10 cellular contexts compared by ENCODE assay signal in the genomic region with DNA sequence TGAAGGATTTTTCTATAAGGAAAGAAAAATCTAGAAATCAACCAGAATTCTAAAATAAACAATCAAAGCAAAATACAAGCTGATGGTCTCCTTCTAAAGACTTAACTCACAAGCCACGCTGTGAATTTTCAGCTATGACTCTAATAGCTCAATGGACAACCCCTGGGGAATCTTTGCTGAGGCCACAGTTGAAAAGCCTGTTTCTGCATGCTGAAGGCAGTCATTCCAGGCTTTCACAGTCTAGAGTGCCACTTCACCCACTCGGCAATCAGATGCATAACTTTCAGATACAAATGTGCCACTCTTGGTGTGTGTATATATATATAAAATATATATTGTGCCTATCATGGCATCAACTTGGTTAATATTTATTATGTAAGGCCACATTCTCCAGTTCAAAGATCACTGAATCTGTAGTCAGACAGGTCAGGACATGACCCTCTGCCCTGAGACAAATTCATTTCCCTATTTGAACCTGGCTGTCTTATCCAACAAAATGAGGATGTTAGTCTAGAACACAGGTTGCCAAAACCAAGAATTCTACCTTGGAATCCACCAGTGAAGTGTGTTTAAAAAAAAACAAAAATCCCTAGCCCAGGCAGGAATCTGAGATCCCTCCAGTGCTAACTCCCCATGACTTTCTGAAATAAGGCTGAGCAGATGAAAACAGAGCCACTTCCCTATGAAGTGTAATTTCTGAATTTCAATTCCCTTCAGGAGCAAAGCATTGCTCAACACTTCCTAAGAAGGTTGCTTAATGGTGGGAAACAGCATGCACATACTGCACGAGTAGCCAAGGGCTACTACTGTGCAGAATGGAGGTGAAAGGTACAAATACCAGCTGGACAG. TPM values are rescaled to one million over a fixed set of nuclear protein-coding genes. Genes with fewer than 3 reads are reported as not detected.
DNase-seq lines count a peak whose midpoint lies in the region; ATAC-seq and TF ChIP-seq lines count a peak whose summit lies in the region.
"Had no signal": no experiment of that assay in that cellular context is flagged by ENCODE, and none has a peak within 500 bp of the region (broad histone marks: within the 10 kb centered on the region; RNA-seq: fewer than 3 reads in every experiment).

No MANE protein-coding gene starts in this region.

- H2BK120ac ChIP-seq in IMR-90 (ENCODE audit: low read depth, low read length), result no peak overlapping the region

- peaks cover 6% of the 10 kb centered on the region; the same call in 1 of the 2 replicates for H3K4me1 ChIP-seq in IMR-90 (ENCODE audit: control insufficient read depth, insufficient read depth, low read length)
- peaks cover 0 to 3% of the 10 kb centered on the region in 2 donors for H3K4me1 ChIP-seq in esophagus (ENCODE audit: control insufficient read depth in 2 of 2, insufficient read depth in 2 of 2, low read length in 1 of 2)

- H4K91ac ChIP-seq in IMR-90 (ENCODE audit: insufficient read depth, low read depth, low read length), result no peak overlapping the region

- no peak for TF ChIP-seq POLR2A in IMR-90 (IDR thresholded peaks at IDR 0.05; ENCODE audit: low read depth, low read length)

- H2BK5ac ChIP-seq in IMR-90 (ENCODE audit: low read depth, low read length, poor library complexity, severe bottlenecking), result no peak overlapping the region

- CTCF ChIA-PET in IMR-90 (lab: Yijun Ruan, JAX), result interaction anchor here (1.1 kb wide), 1 partner anchor 9 kb away, joined by 3 read pairs; no protein-coding TSS in a partner anchor

- H3K9me3 ChIP-seq in IMR-90 (ENCODE audit: control insufficient read depth, insufficient read depth, low read length) (no peaks in the 10 kb centered on the region), esophagus (ENCODE audit: control insufficient read depth in 2 of 2, insufficient read depth in 1 of 2, low read depth in 1 of 2, low read length in 1 of 2) (no peaks in the 10 kb centered on the region)
- H3K9me3 ChIP-seq: SJCRH30 had no signal

- BruUV-seq in IMR-90 (replicated peaks; lab: Mats Ljungman, UMichigan), result no TSS peak

- no peak overlapping the region for H2AK5ac ChIP-seq in IMR-90 (ENCODE audit: low read depth, low read length)

- H3K27me3 ChIP-seq in IMR-90 (ENCODE audit: control insufficient read depth, insufficient read depth, low read length) (no peaks in the 10 kb centered on the region), esophagus (ENCODE audit: control insufficient read depth in 1 of 2, insufficient read depth in 2 of 2, low read length in 2 of 2) (no peaks in the 10 kb centered on the region)
- H3K27me3 ChIP-seq: SJCRH30 had no signal

- H2AFZ ChIP-seq in IMR-90 (replicated peaks; ENCODE audit: low read length, poor library complexity), result no peak overlapping the region

- no peaks in the 10 kb centered on the region for H3K36me3 ChIP-seq in IMR-90 (ENCODE audit: control insufficient read depth, insufficient read depth, low read length)
- H3K36me3 ChIP-seq in esophagus (ENCODE audit: control insufficient read depth in 2 of 2, insufficient read depth in 2 of 2, low read length in 1 of 2), result peaks cover 7% of the 10 kb centered on the region in 2 donors
- H3K36me3 ChIP-seq: SJCRH30 had no signal

- H4K20me1 ChIP-seq in IMR-90 (ENCODE audit: insufficient read depth, low read length), result no peaks in the 10 kb centered on the region

- no peak overlapping the region for H3K18ac ChIP-seq in IMR-90 (ENCODE audit: low read depth, low read length)

- H3K4ac ChIP-seq in IMR-90 (ENCODE audit: low read depth, low read length), result no peak overlapping the region

- no peak overlapping the region for H2AK9ac ChIP-seq in IMR-90 (replicated peaks; ENCODE audit: low read depth, low read length, poor library complexity)

- in situ Hi-C loops in IMR-90 (cut with MboI; ENCODE audit: low sequenced_read_pairs), result no loop called here

- no peak overlapping the region for H3K23ac ChIP-seq in IMR-90 (ENCODE audit: low read depth, low read length)

- TF ChIP-seq RAD21 in IMR-90 (IDR thresholded peaks at IDR 0.05; ENCODE audit: low read length), result no peak

- no peak overlapping the region for H4K8ac ChIP-seq in IMR-90 (ENCODE audit: low read depth in 2 of 2, low read length in 2 of 2)

- intact Hi-C loops in IMR-90 (cut with micrococcal nuclease), result no loop called here

- H3K79me1 ChIP-seq in IMR-90 (ENCODE audit: low read depth in 1 of 2, low read length in 2 of 2), result no peaks in the 10 kb centered on the region

- no CpG with 5 or more reads among the region's 3 CpGs for WGBS in IMR-90 (ENCODE audit: extremely low coverage in 2 of 2, insufficient read length in 1 of 2), 2 experiments
- WGBS in esophagus, 2 donors, result 47 to 62% methylated on average over 3 of the region's 3 CpGs

- no peak overlapping the region for H3K56ac ChIP-seq in IMR-90 (ENCODE audit: extremely low read depth, insufficient read depth, low read length)

- H3K4me3 ChIP-seq in IMR-90 (ENCODE audit: insufficient read depth, low read depth, low read length), result no peak overlapping the region
- H3K4me3 ChIP-seq in esophagus (ENCODE audit: low read depth in 1 of 2, low read length in 2 of 2), result no peak overlapping the region
- H3K4me3 ChIP-seq: SJCRH30 had no signal

- no peak overlapping the region for H2BK20ac ChIP-seq in IMR-90 (ENCODE audit: low read depth, low read length)

- no peak overlapping the region for H3K4me2 ChIP-seq in IMR-90 (ENCODE audit: low read depth, low read length)

- no peak overlapping the region for H3K14ac ChIP-seq in IMR-90 (replicated peaks; ENCODE audit: low read depth, low read length)

- POLR2A ChIA-PET in IMR-90 (lab: Charles Lee; ENCODE audit: unreplicated experiment), result no interaction called here

- dilution Hi-C loops in IMR-90 (cut with HindIII; ENCODE audit: low sequenced_read_pairs, unreplicated experiment), result no loop called here

- peaks cover 5% of the 10 kb centered on the region for H3K9me1 ChIP-seq in IMR-90 (ENCODE audit: insufficient read depth, low read length)

- peak; percentile 60 for ATAC-seq in GM18511 (IDR thresholded peaks at IDR 0.05; ENCODE audit: unreplicated experiment)
- ATAC-seq in IMR-90 (ENCODE audit: low read depth), result peak; percentile 64
- ATAC-seq in omental fat pad (ENCODE audit: low FRiP score), result peak; percentile 45
- no peak for ATAC-seq in HG02588 (IDR thresholded peaks at IDR 0.05; ENCODE audit: unreplicated experiment)

- H3K27ac ChIP-seq in IMR-90 (ENCODE audit: insufficient read depth, low read length), result no peak overlapping the region
- peak overlapping the region; percentile 5 to 40 for H3K27ac ChIP-seq in esophagus (ENCODE audit: low read depth in 2 of 2, low read length in 1 of 2)
- H3K27ac ChIP-seq in caudate nucleus (ENCODE audit: low read depth, low read length), result no peak overlapping the region

- peak; percentile 31 for DNase-seq in IMR-90
- no peak for DNase-seq in omental fat pad (ENCODE audit: low spot score)
- DNase-seq in caudate nucleus (lab: John Stamatoyannopoulos, UW), result no peak
- no peak for DNase-seq in anterior cingulate cortex (lab: John Stamatoyannopoulos, UW)
- DNase-seq in activated CD4-positive, alpha-beta T cell treated with anti-CD3 and anti-CD28 coated beads for 1 hour, result no peak

- no peak overlapping the region for H2BK15ac ChIP-seq in IMR-90 (ENCODE audit: low read depth, low read length)

- no peak for TF ChIP-seq CTCF in IMR-90 (conservative IDR thresholded peaks at IDR 0.05; ENCODE audit: low read depth, low read length)
- TF ChIP-seq CTCF in omental fat pad (IDR thresholded peaks at IDR 0.05), result no peak

- no peak overlapping the region for H3K9ac ChIP-seq in IMR-90 (ENCODE audit: low read depth, low read length)

- H4K5ac ChIP-seq in IMR-90 (ENCODE audit: low read depth, low read length), result no peak overlapping the region

TF ChIP-seq in IMR-90, 13 proteins besides CTCF, POLR2A, EP300 and RAD21:
- TF ChIP-seq, protein P1, sequence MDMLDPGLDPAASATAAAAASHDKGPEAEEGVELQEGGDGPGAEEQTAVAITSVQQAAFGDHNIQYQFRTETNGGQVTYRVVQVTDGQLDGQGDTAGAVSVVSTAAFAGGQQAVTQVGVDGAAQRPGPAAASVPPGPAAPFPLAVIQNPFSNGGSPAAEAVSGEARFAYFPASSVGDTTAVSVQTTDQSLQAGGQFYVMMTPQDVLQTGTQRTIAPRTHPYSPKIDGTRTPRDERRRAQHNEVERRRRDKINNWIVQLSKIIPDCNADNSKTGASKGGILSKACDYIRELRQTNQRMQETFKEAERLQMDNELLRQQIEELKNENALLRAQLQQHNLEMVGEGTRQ (IDR thresholded peaks at IDR 0.05; ENCODE audit: low read depth, low read length), result no peak
- TF ChIP-seq RCOR1 (IDR thresholded peaks at IDR 0.05; ENCODE audit: insufficient replicate concordance, low read length), result no peak
- peak; percentile 76 for TF ChIP-seq CEBPB (IDR thresholded peaks at IDR 0.05; ENCODE audit: low read depth, low read length)

RNA-seq across cellular contexts. Expression of gene LIPA, which starts 9.9 kb away (rescaled TPM):
- total RNA-seq in IMR-90 (2012; rRNA removed) (31.9 and 32.5 TPM in 2 replicates), omental fat pad (100 to 1,000 TPM in 2 of 4 donors, 10 to 100 TPM in 2; 77.0 to 354 (median 105) TPM)
- polyA plus RNA-seq in IMR-90 (2012; rRNA removed) (16.7 and 23.1 TPM in 2 replicates), esophagus (10 to 100 TPM in 1 of 2 donors, 1 to 10 TPM in 1; 7.8 to 17.3 TPM)
- 4.7 and 8.1 TPM in 2 replicates for polyA plus RNA-seq in IMR-90 (2012; cell fraction: cytosol; rRNA removed)
- polyA plus RNA-seq in IMR-90 (2012; cell fraction: nucleus; rRNA removed; ENCODE audit: low replicate concordance), result 1.4 and 12.3 TPM in 2 replicates

RNA-seq across cellular contexts. Expression of gene CH25H, which starts 34.6 kb away (rescaled TPM):
- 0.18 TPM in 1 of 2 replicates, not detected in the other for total RNA-seq in IMR-90 (2012; rRNA removed)
- polyA plus RNA-seq in IMR-90 (2012; rRNA removed), result 0.12 and 0.19 TPM in 2 replicates
- 0.38 TPM in 1 of 2 replicates, not detected in the other for polyA plus RNA-seq in IMR-90 (2012; cell fraction: cytosol; rRNA removed)
- 0.09 and 0.15 TPM in 2 replicates for polyA plus RNA-seq in IMR-90 (2012; cell fraction: nucleus; rRNA removed; ENCODE audit: low replicate concordance)
- polyA plus RNA-seq in esophagus, result 1 to 10 TPM; 2.8 to 9.0 TPM
- total RNA-seq in omental fat pad, result 10 to 100 TPM in 2 of 4 donors, 1 to 10 TPM in 2; 6.3 to 25.5 (median 13.4) TPM
- total RNA-seq: chondrocyte had no signal

Comparison
In these comparisons a context has a peak if more than half of its experiments do, and no peak if none do; other contexts are left out.
1. H3K27ac ChIP-seq: peak in esophagus (2 of 2); none in IMR-90 (single experiment) and caudate nucleus (single experiment).